In genomic region chr10:74021248-74022055, GRCh38 we compare ENCODE assay signal across 10 cellular contexts. TPM values are rescaled to one million over a fixed set of nuclear protein-coding genes. Genes with fewer than 3 reads are reported as not detected.
DNase-seq lines count a peak whose midpoint lies in the region; ATAC-seq, FAIRE-seq and TF ChIP-seq lines count a peak whose summit lies in the region.
"Had no signal": no experiment of that assay in that cellular context is flagged by ENCODE, and none has a peak within 500 bp of the region (broad histone marks: within the 10 kb centered on the region; RNA-seq: fewer than 3 reads in every experiment).

No MANE protein-coding gene starts in this region.

- H3K4me3 Mint-ChIP-seq in stimulated activated naive CD8-positive, alpha-beta T cell treated with anti-CD3 and anti-CD28 coated beads, Interleukin-15, amount 100 ng/mL, for 72 hours = no peak overlapping the region
- H3K4me3 Mint-ChIP-seq in activated T-helper 2 cell treated with anti-CD3 and anti-CD28 coated beads, Interferon-gamma antibody, Interleukin-2, Interleukin-4, amounts not matched to agents 10 μg/mL and 5 μg/mL and 100 μg/mL, durations not matched to agents 14 hours and 24 hours and 36 hours (ENCODE audit: low read depth) = no peak overlapping the region

- H4K5ac ChIP-seq in mesendoderm (ENCODE audit: low read length) = no peak overlapping the region

- WGBS in mesendoderm (ENCODE audit: extremely low coverage, insufficient coverage, low lambda C conversion rate) = 100% methylated on average over 1 of the region's 4 CpGs

- H3K4me2 ChIP-seq in keratinocyte (ENCODE audit: control insufficient read depth, extremely low read depth, insufficient read depth, low read depth, low read length) = peak overlapping the region; percentile 71
- no peak overlapping the region for H3K4me2 ChIP-seq in mesendoderm (ENCODE audit: low read length)

- no peaks in the 10 kb centered on the region for H3K79me1 ChIP-seq in mesendoderm (ENCODE audit: low read length)

- no peaks in the 10 kb centered on the region for H3K27me3 Mint-ChIP-seq in stimulated activated naive CD8-positive, alpha-beta T cell treated with anti-CD3 and anti-CD28 coated beads, Interleukin-15, amount 100 ng/mL, for 72 hours
- no peaks in the 10 kb centered on the region for H3K27me3 Mint-ChIP-seq in activated T-helper 2 cell treated with anti-CD3 and anti-CD28 coated beads, Interferon-gamma antibody, Interleukin-2, Interleukin-4, amounts not matched to agents 10 μg/mL and 5 μg/mL and 100 μg/mL, durations not matched to agents 14 hours and 24 hours and 36 hours (ENCODE audit: low read depth)

- FAIRE-seq in keratinocyte (lab: Jason Lieb, UNC) = no peak

- peak; percentile 52 for ATAC-seq in stimulated activated naive CD8-positive, alpha-beta T cell treated with anti-CD3 and anti-CD28 coated beads, Interleukin-15, Interleukin-2, amounts not matched to agents 100 U/mL and 50 U/mL, for 24 hours
- ATAC-seq in stimulated activated naive CD8-positive, alpha-beta T cell treated with anti-CD3 and anti-CD28 coated beads, Interleukin-15, amount 100 ng/mL, for 72 hours = no peak
- ATAC-seq in HG03045 (IDR thresholded peaks at IDR 0.05; ENCODE audit: unreplicated experiment) = no peak

- H3K27me3 ChIP-seq in keratinocyte (ENCODE audit: control insufficient read depth, extremely low read depth, insufficient read depth, low read length) (no peaks in the 10 kb centered on the region), mesendoderm (ENCODE audit: insufficient read depth, low read length, poor library complexity) (no peaks in the 10 kb centered on the region)

- H2BK5ac ChIP-seq in mesendoderm (ENCODE audit: low read length) = no peak overlapping the region

- no peaks in the 10 kb centered on the region for H3K9me3 Mint-ChIP-seq in stimulated activated naive CD8-positive, alpha-beta T cell treated with anti-CD3 and anti-CD28 coated beads, Interleukin-15, amount 100 ng/mL, for 72 hours
- no peaks in the 10 kb centered on the region for H3K9me3 Mint-ChIP-seq in activated T-helper 2 cell treated with anti-CD3 and anti-CD28 coated beads, Interferon-gamma antibody, Interleukin-2, Interleukin-4, amounts not matched to agents 10 μg/mL and 5 μg/mL and 100 μg/mL, durations not matched to agents 14 hours and 24 hours and 36 hours

- TF ChIP-seq CTCF in keratinocyte (optimal IDR thresholded peaks at IDR 0.05 in 1 of 3, IDR thresholded peaks at IDR 0.05 in 1 of 3, conservative IDR thresholded peaks at IDR 0.05 in 1 of 3; ENCODE audit: extremely low read depth in 1 of 3, insufficient read depth in 2 of 3, low read length in 3 of 3) = no peak

- intact Hi-C loops in activated T-helper 2 cell treated with anti-CD3 and anti-CD28 coated beads, Interferon-gamma antibody, Interleukin-2, Interleukin-4, amounts not matched to agents 10 μg/mL and 5 μg/mL and 100 μg/mL, durations not matched to agents 14 hours and 24 hours and 36 hours (cut with micrococcal nuclease) = loop anchor here (1.0 kb wide), 1 partner anchor 35 kb away; no protein-coding TSS in a partner anchor

- no peak overlapping the region for H2BK15ac ChIP-seq in mesendoderm (replicated peaks; ENCODE audit: low read depth)

- H3K4me3 ChIP-seq in keratinocyte (ENCODE audit: control insufficient read depth in 2 of 3, extremely low read depth in 1 of 3, insufficient read depth in 2 of 3, low read depth in 1 of 3, low read length in 3 of 3) (peak overlapping the region in 2 of 3 experiments; percentile 24 to 32), mesendoderm (ENCODE audit: low read length) (no peak overlapping the region)

- no peak for DNase-seq in stimulated activated naive CD8-positive, alpha-beta T cell treated with anti-CD3 and anti-CD28 coated beads, Interleukin-15, Interleukin-2, amounts not matched to agents 100 U/mL and 50 U/mL, for 24 hours
- no peak for DNase-seq in stimulated activated naive CD8-positive, alpha-beta T cell treated with anti-CD3 and anti-CD28 coated beads, Interleukin-15, amount 100 ng/mL, for 72 hours
- DNase-seq in activated T-helper 2 cell treated with anti-CD3 and anti-CD28 coated beads, Interferon-gamma antibody, Interleukin-2, Interleukin-4, amounts not matched to agents 10 μg/mL and 5 μg/mL and 100 μg/mL, durations not matched to agents 14 hours and 24 hours and 36 hours (ENCODE audit: low spot score) = no peak
- DNase-seq in keratinocyte (ENCODE audit: low read depth, low spot score) (no peak), NCI-H446 (lab: John Stamatoyannopoulos, UW) (no peak), mesendoderm (no peak), NCI-H69 (lab: John Stamatoyannopoulos, UW) (no peak)
- DNase-seq: NCI-H2107; stimulated activated CD4-positive, alpha-beta T cell treated with anti-CD3 and anti-CD28 coated beads, Interleukin-4, amount 100 ng/mL, for 4 hours had no signal

- H3K4me1 Mint-ChIP-seq in stimulated activated naive CD8-positive, alpha-beta T cell treated with anti-CD3 and anti-CD28 coated beads, Interleukin-15, amount 100 ng/mL, for 72 hours = peaks cover 3% of the 10 kb centered on the region
- H3K4me1 Mint-ChIP-seq in activated T-helper 2 cell treated with anti-CD3 and anti-CD28 coated beads, Interferon-gamma antibody, Interleukin-2, Interleukin-4, amounts not matched to agents 10 μg/mL and 5 μg/mL and 100 μg/mL, durations not matched to agents 14 hours and 24 hours and 36 hours (ENCODE audit: low read depth) = peaks cover 24% of the 10 kb centered on the region

- no peak overlapping the region for H4K8ac ChIP-seq in mesendoderm (ENCODE audit: low read depth, low read length)

- dilution Hi-C loops in keratinocyte (cut with MboI; ENCODE audit: extremely low pct_ligation_motif_present, low sequenced_read_pairs) = no loop called here

- H3K36me3 Mint-ChIP-seq in activated T-helper 2 cell treated with anti-CD3 and anti-CD28 coated beads, Interferon-gamma antibody, Interleukin-2, Interleukin-4, amounts not matched to agents 10 μg/mL and 5 μg/mL and 100 μg/mL, durations not matched to agents 14 hours and 24 hours and 36 hours (ENCODE audit: low read depth) = peaks cover 19% of the 10 kb centered on the region

- H3K56ac ChIP-seq in mesendoderm (ENCODE audit: low read length) = no peak overlapping the region

- H3K36me3 ChIP-seq in keratinocyte (ENCODE audit: control insufficient read depth in 2 of 2, extremely low read depth in 1 of 2, insufficient read depth in 2 of 2, low read length in 2 of 2) = peaks cover 1 to 6% of the 10 kb centered on the region in 2 experiments
- no peaks in the 10 kb centered on the region for H3K36me3 ChIP-seq in mesendoderm (ENCODE audit: control insufficient read depth, insufficient read depth, low read length)

- no peak overlapping the region for H2AFZ ChIP-seq in keratinocyte (ENCODE audit: control insufficient read depth, low read length)

- H3K4ac ChIP-seq in mesendoderm (ENCODE audit: low read depth, low read length) = no peak overlapping the region

- no peak overlapping the region for H3K27ac Mint-ChIP-seq in stimulated activated naive CD8-positive, alpha-beta T cell treated with anti-CD3 and anti-CD28 coated beads, Interleukin-15, amount 100 ng/mL, for 72 hours
- H3K27ac Mint-ChIP-seq in activated T-helper 2 cell treated with anti-CD3 and anti-CD28 coated beads, Interferon-gamma antibody, Interleukin-2, Interleukin-4, amounts not matched to agents 10 μg/mL and 5 μg/mL and 100 μg/mL, durations not matched to agents 14 hours and 24 hours and 36 hours = peak overlapping the region; percentile 53

- no peak overlapping the region for H2BK120ac ChIP-seq in mesendoderm (ENCODE audit: low read depth, low read length)

- no peaks in the 10 kb centered on the region for H3K9me1 ChIP-seq in keratinocyte (ENCODE audit: control insufficient read depth, extremely low read depth, insufficient read depth, low read length)

- no peak overlapping the region for H3K23ac ChIP-seq in mesendoderm (ENCODE audit: low read length)

- H3K9ac ChIP-seq in keratinocyte (ENCODE audit: control insufficient read depth, extremely low read depth, insufficient read depth, low read length) (peak overlapping the region; percentile 28), mesendoderm (ENCODE audit: low read length) (no peak overlapping the region)

- H3K79me2 ChIP-seq in keratinocyte (ENCODE audit: control insufficient read depth, insufficient read depth, low read length) = peaks cover 83% of the 10 kb centered on the region
- peaks cover 73% of the 10 kb centered on the region for H3K79me2 ChIP-seq in mesendoderm (ENCODE audit: control insufficient read depth, insufficient read depth, low read length)

- H2AK5ac ChIP-seq in mesendoderm (ENCODE audit: low read length) = no peak overlapping the region

- H4K20me1 ChIP-seq in keratinocyte (ENCODE audit: control insufficient read depth, extremely low read depth, insufficient read depth, low read length) = no peaks in the 10 kb centered on the region

- H3K27ac ChIP-seq in keratinocyte (ENCODE audit: control insufficient read depth, insufficient read depth, low read length) = peak overlapping the region; percentile 61
- H3K27ac ChIP-seq in mesendoderm (ENCODE audit: low read depth, low read length) = no peak overlapping the region

- H3K18ac ChIP-seq in mesendoderm (ENCODE audit: low read length) = no peak overlapping the region

- no peaks in the 10 kb centered on the region for H3K9me3 ChIP-seq in keratinocyte (ENCODE audit: control insufficient read depth, low read depth, low read length)

- peaks cover 26% of the 10 kb centered on the region for H3K4me1 ChIP-seq in keratinocyte (ENCODE audit: control insufficient read depth, extremely low read depth, insufficient read depth, low read length)
- H3K4me1 ChIP-seq in mesendoderm (ENCODE audit: control insufficient read depth, low read depth, low read length) = peaks cover 3% of the 10 kb centered on the region

RNA-seq across cellular contexts. Expression of gene VCL, which starts 23.5 kb away (rescaled TPM):
- 24.4 TPM in 2 replicates for total RNA-seq in activated T-helper 2 cell treated with anti-CD3 and anti-CD28 coated beads, Interferon-gamma antibody, Interleukin-2, Interleukin-4, amounts not matched to agents 10 μg/mL and 5 μg/mL and 100 μg/mL, durations not matched to agents 14 hours and 24 hours and 36 hours
- polyA plus RNA-seq in keratinocyte = 92.1 to 106 TPM (median 102 TPM) in 3 replicates
- polyA plus RNA-seq in keratinocyte (2011; ENCODE audit: low read depth) = 27.2 TPM
- polyA plus RNA-seq in keratinocyte (2011; cell fraction: cytosol; rRNA removed) = 31.6 and 47.9 TPM in 2 replicates
- 238 and 259 TPM in 2 replicates for polyA plus RNA-seq in keratinocyte (2011; cell fraction: nucleus; rRNA removed)
- 19.1 and 101 TPM in 2 replicates for polyA plus RNA-seq in keratinocyte (2012; ENCODE audit: low replicate concordance)
- 77.4 to 161 TPM (median 129 TPM) in 3 replicates for polyA minus RNA-seq in keratinocyte
- 78.3 TPM for polyA minus RNA-seq in keratinocyte (2011; cell fraction: cytosol; rRNA and poly(A)+ RNA removed)
- polyA minus RNA-seq in keratinocyte (2011; cell fraction: nucleus; rRNA and poly(A)+ RNA removed) = 257 and 336 TPM in 2 replicates
- 212 TPM for polyA plus RNA-seq in mesendoderm (2013, experiment 1 of 2)
- 218 TPM for polyA plus RNA-seq in mesendoderm (2013, experiment 2 of 2)
